In the genomic region with DNA sequence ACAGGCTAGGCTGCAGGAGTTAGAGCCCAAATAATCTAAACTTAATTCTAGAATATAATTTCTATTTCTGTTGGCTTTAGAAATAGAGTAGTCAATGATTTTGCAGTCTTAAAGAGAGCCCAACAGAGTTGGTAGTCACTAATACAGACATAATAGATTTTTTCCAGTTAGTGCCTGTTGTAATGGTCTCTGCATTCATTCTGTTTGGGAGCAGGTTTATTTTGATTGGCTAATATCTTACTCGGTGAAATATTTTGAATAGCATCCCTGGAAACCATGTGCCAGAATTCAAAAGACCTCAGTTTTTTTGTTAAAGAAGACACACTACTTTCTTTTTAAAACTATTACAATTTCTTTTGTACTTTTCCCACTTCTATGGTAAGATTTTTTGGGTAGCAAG, we compare ENCODE assay signal across 13 cellular contexts.
DNase-seq lines count a peak whose midpoint lies in the region; ATAC-seq and TF ChIP-seq lines count a peak whose summit lies in the region.
"Had no signal": no experiment of that assay in that cellular context is flagged by ENCODE, and none has a peak within 500 bp of the region (broad histone marks: within the 10 kb centered on the region; RNA-seq: fewer than 3 reads in every experiment).

No MANE protein-coding gene starts in this region.

- H3K27me3 ChIP-seq in left ventricle myocardium inferior (ENCODE audit: low read depth) (no peaks in the 10 kb centered on the region), fibroblast of lung (ENCODE audit: control insufficient read depth, insufficient read depth, low read length) (no peaks in the 10 kb centered on the region), gastroesophageal sphincter (no peaks in the 10 kb centered on the region)
- H3K27me3 ChIP-seq: BE2C had no signal

- intact Hi-C loops in left ventricle myocardium inferior (cut with micrococcal nuclease) (no loop called here), Right ventricle myocardium superior (cut with DNase I) (loop anchor here (10.0 kb wide), 1 partner anchor 103 kb away; the partner anchor contains the start of gene RASGRF2), sciatic nerve (cut with DNase I) (loop anchor here (5.0 kb wide), 1 partner anchor 1830 kb away; the partner anchor contains the start of gene JMY)

- no peaks in the 10 kb centered on the region for H3K4me1 Mint-ChIP-seq in chondrocyte (ENCODE audit: low read depth)
- H3K4me1 Mint-ChIP-seq: IgD-negative memory B cell had no signal

- no peak for TF ChIP-seq POLR2A in gastroesophageal sphincter (IDR thresholded peaks at IDR 0.05)

- no peak overlapping the region for H3K4me3 Mint-ChIP-seq in chondrocyte (ENCODE audit: unreplicated experiment)
- H3K4me3 Mint-ChIP-seq: CD4-positive, alpha-beta memory T cell; IgD-negative memory B cell had no signal

- ATAC-seq in Right ventricle myocardium superior (ENCODE audit: poor library complexity) (no peak), sciatic nerve (peak; percentile 66), gastroesophageal sphincter (no peak)

- no peak overlapping the region for H3K4me2 ChIP-seq in fibroblast of lung (ENCODE audit: extremely low read depth, insufficient read depth, low read length)

- H3K36me3 ChIP-seq in left ventricle myocardium inferior (no peaks in the 10 kb centered on the region), fibroblast of lung (ENCODE audit: control insufficient read depth, insufficient read depth, low read length) (peaks cover 2% of the 10 kb centered on the region), gastroesophageal sphincter (no peaks in the 10 kb centered on the region)
- H3K36me3 ChIP-seq: BE2C had no signal

- TF ChIP-seq EP300 in gastroesophageal sphincter (IDR thresholded peaks at IDR 0.05) = no peak

- peaks cover 6% of the 10 kb centered on the region for H3K9me3 Mint-ChIP-seq in chondrocyte (ENCODE audit: low read depth)
- H3K9me3 Mint-ChIP-seq: CD4-positive, alpha-beta memory T cell had no signal

- H3K27me3 Mint-ChIP-seq in chondrocyte (ENCODE audit: low read depth) = peaks cover 2% of the 10 kb centered on the region
- H3K27me3 Mint-ChIP-seq: CD4-positive, alpha-beta memory T cell had no signal

- H3K4me3 ChIP-seq in left ventricle myocardium inferior (no peak overlapping the region), fibroblast of lung (replicated peaks in 1 of 4; ENCODE audit: control extremely low read depth in 1 of 4, insufficient read depth in 1 of 4, low read depth in 3 of 4, low read length in 4 of 4) (no peak overlapping the region), gastroesophageal sphincter (no peak overlapping the region)
- H3K4me3 ChIP-seq: GM23248 had no signal

- no peak overlapping the region for H2AFZ ChIP-seq in fibroblast of lung (ENCODE audit: low read length)
- H2AFZ ChIP-seq: GM23248 had no signal

- peak overlapping the region; percentile 59 for H3K27ac ChIP-seq in left ventricle myocardium inferior (replicated peaks)
- no peak overlapping the region for H3K27ac ChIP-seq in fibroblast of lung (ENCODE audit: insufficient read depth, low read length)
- no peak overlapping the region for H3K27ac ChIP-seq in gastroesophageal sphincter
- H3K27ac ChIP-seq: C4-2B, GM23248 had no signal

- WGBS in gastroesophageal sphincter (ENCODE audit: low coverage in 1 of 2), 2 donors = 31 to 57% methylated on average over 1 of the region's 1 CpG

- H3K4me1 ChIP-seq in left ventricle myocardium inferior (no peaks in the 10 kb centered on the region), fibroblast of lung (ENCODE audit: control insufficient read depth, extremely low read depth, insufficient read depth, low read length) (no peaks in the 10 kb centered on the region), gastroesophageal sphincter (no peaks in the 10 kb centered on the region)
- H3K4me1 ChIP-seq: BE2C had no signal

- no peaks in the 10 kb centered on the region for H4K20me1 ChIP-seq in fibroblast of lung (ENCODE audit: control insufficient read depth, extremely low read depth, insufficient read depth, low read length)

- H3K9me3 ChIP-seq in left ventricle myocardium inferior (replicated peaks) (peaks cover 3% of the 10 kb centered on the region), fibroblast of lung (ENCODE audit: control insufficient read depth, insufficient read depth, low read depth, low read length) (no peaks in the 10 kb centered on the region), gastroesophageal sphincter (peaks cover 0 to 3% (median 0%) of the 10 kb centered on the region in 3 donors)
- H3K9me3 ChIP-seq: BE2C had no signal

- H3K9ac ChIP-seq in fibroblast of lung (ENCODE audit: insufficient read depth, low read length) = no peak overlapping the region
- H3K9ac ChIP-seq: GM23248 had no signal

- no peaks in the 10 kb centered on the region for H3K79me2 ChIP-seq in fibroblast of lung (ENCODE audit: control insufficient read depth, insufficient read depth, low read length)

- TF ChIP-seq CTCF in left ventricle myocardium inferior (IDR thresholded peaks at IDR 0.05; ENCODE audit: borderline replicate concordance) (no peak), fibroblast of lung (conservative IDR thresholded peaks at IDR 0.05 in 1 of 2, IDR thresholded peaks at IDR 0.05 in 1 of 2; ENCODE audit: low read depth in 1 of 2, low read length in 2 of 2) (no peak), chondrocyte (IDR thresholded peaks at IDR 0.05) (no peak), gastroesophageal sphincter (IDR thresholded peaks at IDR 0.05) (no peak)

- no peak for DNase-seq in left ventricle myocardium inferior
- DNase-seq in Right ventricle myocardium superior = no peak
- DNase-seq in fibroblast of lung (ENCODE audit: low read depth in 2 of 2) = peak; percentile 4 to 16
- no peak for DNase-seq in sciatic nerve (ENCODE audit: low spot score)
- DNase-seq in chondrocyte (ENCODE audit: low spot score) = no peak
- DNase-seq in activated gamma-delta T cell (lab: John Stamatoyannopoulos, UW) = no peak
- DNase-seq: BE2C; CD4-positive, alpha-beta memory T cell; DMS79; GM23248 had no signal

- no peak overlapping the region for H3K27ac Mint-ChIP-seq in chondrocyte (ENCODE audit: unreplicated experiment)
- H3K27ac Mint-ChIP-seq: IgD-negative memory B cell had no signal

- H3K36me3 Mint-ChIP-seq in chondrocyte (ENCODE audit: low read depth) = no peaks in the 10 kb centered on the region

Comparison
In these comparisons a context has a peak if more than half of its experiments do, and no peak if none do; other contexts are left out.
1. DNase-seq: peak in fibroblast of lung (2 of 2); none in left ventricle myocardium inferior (single experiment), Right ventricle myocardium superior (single experiment), sciatic nerve (single experiment), chondrocyte (single experiment) and activated gamma-delta T cell (single experiment).